30 cellular contexts compared by ENCODE assay signal in the genomic region with DNA sequence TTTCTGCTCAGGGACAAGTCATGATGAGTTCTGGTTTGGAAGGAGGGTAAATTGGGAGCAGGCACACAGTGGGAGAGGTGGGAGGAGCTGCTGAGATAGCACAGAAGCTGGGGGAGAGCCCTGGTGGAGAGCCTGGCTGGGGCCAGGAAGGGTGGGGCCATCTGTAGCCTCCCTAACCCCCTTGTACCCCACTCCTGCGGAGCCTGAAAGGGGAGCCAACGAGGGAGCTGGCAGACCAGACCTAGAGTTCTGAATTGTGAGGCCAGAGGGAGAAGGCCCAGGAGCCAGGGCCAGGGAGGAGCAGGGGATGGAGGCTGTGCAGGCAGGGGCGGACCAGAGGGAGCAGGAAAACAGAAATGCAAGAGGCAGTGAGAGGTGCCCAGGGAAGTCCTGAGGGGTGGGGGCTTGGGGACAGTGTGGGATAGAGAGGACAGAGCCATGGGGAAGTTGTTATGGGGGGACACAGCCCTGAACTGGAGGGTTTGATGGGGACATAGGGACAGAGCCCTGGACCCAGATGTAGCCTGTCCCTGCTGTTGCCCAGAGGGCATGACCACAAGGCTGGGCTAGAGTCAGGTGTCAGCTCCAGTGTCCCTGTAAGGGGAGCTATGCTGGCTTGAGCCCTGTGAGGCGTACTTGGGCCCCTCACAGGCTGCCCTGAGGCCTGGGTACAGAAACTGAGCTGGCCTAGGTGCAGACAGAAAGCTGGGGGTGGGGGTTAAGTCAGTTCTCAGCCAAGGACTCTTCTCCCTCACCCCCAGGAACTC. TPM values are rescaled to one million over a fixed set of nuclear protein-coding genes. Genes with fewer than 3 reads are reported as not detected.
DNase-seq lines count a peak whose midpoint lies in the region; ATAC-seq and TF ChIP-seq lines count a peak whose summit lies in the region.
"Had no signal": no experiment of that assay in that cellular context is flagged by ENCODE, and none has a peak within 500 bp of the region (broad histone marks: within the 10 kb centered on the region; RNA-seq: fewer than 3 reads in every experiment).

No MANE protein-coding gene starts in this region.

- H3K27ac Mint-ChIP-seq in chondrocyte (ENCODE audit: unreplicated experiment), result no peak overlapping the region
- peak overlapping the region; percentile 19 for H3K27ac Mint-ChIP-seq in mesothelial cell of epicardium
- H3K27ac Mint-ChIP-seq: activated B cell treated with CpG ODN at 0.5 μM for 24 hours; activated T-cell treated with anti-CD3 and anti-CD28 coated beads, Interleukin-2, amount 50 U/mL, for 72 hours; GM23338; immature natural killer cell had no signal

- H3K4me1 ChIP-seq in right atrium auricular region, result peaks cover 0 to 35% of the 10 kb centered on the region in 2 donors
- H3K4me1 ChIP-seq in effector memory CD4-positive, alpha-beta T cell (ENCODE audit: control insufficient read depth, insufficient read depth, low read length, poor library complexity, severe bottlenecking), result peaks cover 6% of the 10 kb centered on the region

- H3K36me3 Mint-ChIP-seq in chondrocyte (ENCODE audit: low read depth) (no peaks in the 10 kb centered on the region), mesothelial cell of epicardium (no peaks in the 10 kb centered on the region)
- H3K36me3 Mint-ChIP-seq: immature natural killer cell had no signal

- intact Hi-C loops in Right ventricle myocardium inferior (cut with DNase I), result loop anchor here (10.0 kb wide), 1 partner anchor 302 kb away; no protein-coding TSS in a partner anchor

- no peak for ATAC-seq in Right ventricle myocardium inferior
- ATAC-seq: activated T-cell treated with anti-CD3 and anti-CD28 coated beads, Interleukin-2, amount 50 U/mL, for 72 hours; left lobe of liver had no signal

- H3K27me3 ChIP-seq in right atrium auricular region, result no peaks in the 10 kb centered on the region
- H3K27me3 ChIP-seq in effector memory CD4-positive, alpha-beta T cell (replicated peaks; ENCODE audit: control insufficient read depth, insufficient read depth, low read length, poor library complexity, severe bottlenecking), result peaks cover 5% of the 10 kb centered on the region

- H3K27ac ChIP-seq in right atrium auricular region (no peak overlapping the region), temporal lobe (ENCODE audit: low read depth, low read length) (peak overlapping the region; percentile 19)
- no peak overlapping the region for H3K27ac ChIP-seq in effector memory CD4-positive, alpha-beta T cell (ENCODE audit: insufficient read depth, low read length, poor library complexity, severe bottlenecking)
- H3K27ac ChIP-seq: SJSA1, skin epidermis, upper lobe of left lung had no signal

- TF ChIP-seq CTCF in right atrium auricular region (IDR thresholded peaks at IDR 0.05) (no peak), chondrocyte (IDR thresholded peaks at IDR 0.05) (no peak), mesothelial cell of epicardium (IDR thresholded peaks at IDR 0.05; ENCODE audit: unreplicated experiment) (no peak), GM20000 (IDR thresholded peaks at IDR 0.05; ENCODE audit: extremely low read depth, missing control alignments) (no peak)

- peaks cover 11% of the 10 kb centered on the region for H3K4me1 Mint-ChIP-seq in chondrocyte (ENCODE audit: low read depth)
- H3K4me1 Mint-ChIP-seq in mesothelial cell of epicardium, result peaks cover 33% of the 10 kb centered on the region
- H3K4me1 Mint-ChIP-seq: activated B cell treated with CpG ODN at 0.5 μM for 24 hours; central memory CD8-positive, alpha-beta T cell had no signal

- DNase-seq in Right ventricle myocardium inferior (ENCODE audit: missing footprints), result peak; percentile 27
- no peak for DNase-seq in right atrium auricular region (ENCODE audit: low spot score)
- DNase-seq in chondrocyte (ENCODE audit: low spot score), result peak; percentile 68
- DNase-seq in mesothelial cell of epicardium (ENCODE audit: low spot score in 2 of 2, unreplicated experiment in 2 of 2), result no peak
- no peak for DNase-seq in effector memory CD4-positive, alpha-beta T cell
- DNase-seq in GM20000 (ENCODE audit: low spot score), result no peak
- DNase-seq in NCI-H1092 treated with DMSO at 0.1 percent for 48 hours (lab: John Stamatoyannopoulos, UW), result no peak
- DNase-seq: activated B cell treated with CpG ODN at 0.5 μM for 24 hours; activated CD4-positive, alpha-beta T cell treated with anti-CD3 and anti-CD28 coated beads, Interleukin-2, amount 50 U/mL, for 4 hours; activated naive CD4-positive, alpha-beta T cell; activated T-cell treated with anti-CD3 and anti-CD28 coated beads, Interleukin-2, amount 50 U/mL, for 72 hours; DND-41; immature natural killer cell; NCI-H1048; NCI-H187 treated with DMSO at 0.1 percent for 48 hours; NCI-H2171; NCI-H510A; stimulated activated naive CD4-positive, alpha-beta T cell; upper lobe of left lung had no signal

- H3K36me3 ChIP-seq in right atrium auricular region, result no peaks in the 10 kb centered on the region
- no peaks in the 10 kb centered on the region for H3K36me3 ChIP-seq in effector memory CD4-positive, alpha-beta T cell (ENCODE audit: control insufficient read depth, insufficient read depth, low read length)
- H3K36me3 ChIP-seq: SJSA1, upper lobe of left lung had no signal

- H3K4me3 Mint-ChIP-seq in chondrocyte (ENCODE audit: unreplicated experiment), result no peak overlapping the region
- H3K4me3 Mint-ChIP-seq in mesothelial cell of epicardium, result no peak overlapping the region
- H3K4me3 Mint-ChIP-seq: activated B cell treated with CpG ODN at 0.5 μM for 24 hours; central memory CD8-positive, alpha-beta T cell; immature natural killer cell had no signal

- H3K27me3 Mint-ChIP-seq in chondrocyte (ENCODE audit: low read depth) (peaks cover 8% of the 10 kb centered on the region), mesothelial cell of epicardium (ENCODE audit: low read depth) (peaks cover 24% of the 10 kb centered on the region)

- H3K9me3 ChIP-seq in right atrium auricular region, result no peaks in the 10 kb centered on the region
- no peaks in the 10 kb centered on the region for H3K9me3 ChIP-seq in effector memory CD4-positive, alpha-beta T cell (ENCODE audit: control insufficient read depth, low read length)
- H3K9me3 ChIP-seq: SJSA1, upper lobe of left lung had no signal

- H3K4me3 ChIP-seq in right atrium auricular region, result no peak overlapping the region
- H3K4me3 ChIP-seq in effector memory CD4-positive, alpha-beta T cell (ENCODE audit: insufficient read depth, low read depth, low read length, poor library complexity, severe bottlenecking), result no peak overlapping the region
- H3K4me3 ChIP-seq: SJSA1 had no signal

- H3K9me3 Mint-ChIP-seq in chondrocyte (ENCODE audit: low read depth) (no peaks in the 10 kb centered on the region), mesothelial cell of epicardium (no peaks in the 10 kb centered on the region)
- H3K9me3 Mint-ChIP-seq: activated B cell treated with CpG ODN at 0.5 μM for 24 hours; activated T-cell treated with anti-CD3 and anti-CD28 coated beads, Interleukin-2, amount 50 U/mL, for 72 hours; central memory CD8-positive, alpha-beta T cell; GM23338; immature natural killer cell had no signal

RNA-seq across cellular contexts. Expression of gene TMIE, which starts 1.2 kb away (rescaled TPM):
- total RNA-seq in Right ventricle myocardium inferior (0.89 TPM), right atrium auricular region (not detected), chondrocyte (0.25 TPM in 1 of 3 replicates, not detected in the others), mesothelial cell of epicardium (0.31 to 0.68 TPM (median 0.54 TPM) in 3 replicates), temporal lobe (2.0 TPM)
- total RNA-seq: A172, osteocyte, SJSA1 had no signal

RNA-seq across cellular contexts. Expression of gene ALS2CL, which starts 8.9 kb away (rescaled TPM):
- 36.9 TPM for total RNA-seq in Right ventricle myocardium inferior
- total RNA-seq in right atrium auricular region, result 10 to 100 TPM in 1 of 2 donors, 1 to 10 TPM in 1; 8.3 to 12.5 TPM
- 1.4 to 5.2 TPM (median 3.6 TPM) in 3 replicates for total RNA-seq in chondrocyte
- 6.2 to 7.1 TPM (median 6.8 TPM) in 3 replicates for total RNA-seq in mesothelial cell of epicardium
- total RNA-seq in temporal lobe, result 1.5 TPM

RNA-seq across cellular contexts. Expression of gene PRSS50, which starts 15.2 kb away (rescaled TPM):
- total RNA-seq in Right ventricle myocardium inferior (0.11 TPM), right atrium auricular region (under 1 TPM in 1 of 2 donors, not detected in 1; 0.12 TPM), chondrocyte (not detected in 3 replicates), mesothelial cell of epicardium (4.4 to 4.8 TPM (median 4.5 TPM) in 3 replicates), temporal lobe (0.25 TPM)
- total RNA-seq: A172, activated B cell treated with CpG ODN at 0.5 μM for 24 hours, endothelial cell of umbilical vein, fibroblast of lung, mesenteric fat pad, osteocyte, SJSA1 had no signal

Comparison
In these comparisons a context has a peak if more than half of its experiments do, and no peak if none do; other contexts are left out.
1. DNase-seq: peak in Right ventricle myocardium inferior (single experiment) and chondrocyte (single experiment); none in right atrium auricular region (single experiment), mesothelial cell of epicardium (0 of 2), effector memory CD4-positive, alpha-beta T cell (0 of 3), GM20000 (single experiment) and NCI-H1092 treated with DMSO at 0.1 percent for 48 hours (single experiment).